In the genomic region with DNA sequence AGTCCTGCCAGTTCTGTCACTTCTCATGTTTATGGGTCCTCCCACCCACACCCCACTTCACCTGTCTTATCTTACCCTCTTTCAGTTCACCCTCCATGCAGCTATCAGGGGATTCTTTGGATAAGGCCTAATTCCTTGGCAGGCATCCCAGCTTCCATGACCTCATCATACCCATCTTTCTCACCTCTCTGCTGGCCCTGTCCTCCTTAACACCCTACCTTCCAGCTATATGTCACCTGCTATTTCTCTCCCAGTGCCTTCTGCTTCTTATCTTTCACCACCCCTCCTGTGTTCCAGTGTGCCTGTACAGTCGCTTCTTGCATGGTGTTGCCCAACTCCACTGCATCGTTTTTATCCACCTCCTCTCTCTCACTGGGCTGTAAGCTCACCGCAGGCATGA, we compare ENCODE assay signal across 15 cellular contexts. TPM values are rescaled to one million over a fixed set of nuclear protein-coding genes. Genes with fewer than 3 reads are reported as not detected.
A peak's percentile ranks its signal among the peaks of the same experiment; 100 is the strongest.
DNase-seq lines count a peak whose midpoint lies in the region; ATAC-seq and TF ChIP-seq lines count a peak whose summit lies in the region.
"Had no signal": no experiment of that assay in that cellular context is flagged by ENCODE, and none has a peak within 500 bp of the region (broad histone marks: within the 10 kb centered on the region; RNA-seq: fewer than 3 reads in every experiment).

No MANE protein-coding gene starts in this region.

- H3K4me1 ChIP-seq in mammary epithelial cell (ENCODE audit: insufficient read depth, low read length), result no peaks in the 10 kb centered on the region

- ATAC-seq in activated CD8-positive, alpha-beta T cell treated with anti-CD3 and anti-CD28 coated beads, Interleukin-2, amount 10 ng/mL, durations not matched to agents 7 days and 5 days, result no peak
- ATAC-seq in left cardiac atrium (peak; percentile 93 to 94), HG02610 (IDR thresholded peaks at IDR 0.05; ENCODE audit: unreplicated experiment) (no peak), HG03039 (IDR thresholded peaks at IDR 0.05; ENCODE audit: unreplicated experiment) (no peak)

- H3K4me3 Mint-ChIP-seq in MCF 10A (ENCODE audit: unreplicated experiment), result no peak overlapping the region
- H3K4me3 Mint-ChIP-seq in activated CD8-positive, alpha-beta T cell treated with anti-CD3 and anti-CD28 coated beads, Interleukin-2, amount 10 ng/mL, durations not matched to agents 7 days and 5 days, result no peak overlapping the region

- POLR2A ChIA-PET in MCF 10A (lab: Yijun Ruan, JAX), result interaction anchor here (0.6 to 1.3 kb wide), 2 partner anchors 39 to 1003 kb away, joined by 3 to 4 read pairs; no protein-coding TSS in a partner anchor
- POLR2A ChIA-PET in activated CD8-positive, alpha-beta T cell treated with anti-CD3 and anti-CD28 coated beads, Interleukin-2, amount 10 ng/mL, durations not matched to agents 7 days and 5 days (lab: Charles Lee), result no interaction called here

- TF ChIP-seq CTCF in MCF 10A (IDR thresholded peaks at IDR 0.05; ENCODE audit: unreplicated experiment) (no peak), mammary epithelial cell (conservative IDR thresholded peaks at IDR 0.05 in 1 of 2, IDR thresholded peaks at IDR 0.05 in 1 of 2; ENCODE audit: extremely low read depth in 1 of 2, insufficient read depth in 1 of 2, low read depth in 1 of 2, low read length in 2 of 2) (no peak)

- no peak overlapping the region for H3K27ac ChIP-seq in mammary epithelial cell (ENCODE audit: insufficient read depth, low read depth, low read length)

- intact Hi-C loops in MCF 10A (cut with micrococcal nuclease), result no loop called here
- intact Hi-C loops in mammary epithelial cell (cut with micrococcal nuclease), result no loop called here
- intact Hi-C loops in left cardiac atrium (cut with DNase I), result no loop called here

- no peak overlapping the region for H2AFZ ChIP-seq in mammary epithelial cell (ENCODE audit: low read depth, low read length)

- BruUV-seq in MCF 10A (replicated peaks; lab: Mats Ljungman, UMichigan), result no TSS peak
- no TSS peak for BruUV-seq in mammary epithelial cell (replicated peaks; lab: Mats Ljungman, UMichigan)

- H3K27me3 ChIP-seq in mammary epithelial cell (ENCODE audit: insufficient read depth, low read length), result no peaks in the 10 kb centered on the region

- H3K4me3 ChIP-seq in mammary epithelial cell (replicated peaks in 1 of 3; ENCODE audit: insufficient read depth in 1 of 3, low read depth in 2 of 3, low read length in 3 of 3), result no peak overlapping the region

- H3K79me2 ChIP-seq in mammary epithelial cell (ENCODE audit: insufficient read depth, low read length), result peaks cover 12% of the 10 kb centered on the region

- WGBS in mammary epithelial cell (ENCODE audit: low coverage, missing lambda C conversion rate), result 100% methylated on average over 2 of the region's 3 CpGs

- peaks cover 98% of the 10 kb centered on the region for H3K36me3 Mint-ChIP-seq in MCF 10A (ENCODE audit: insufficient read depth, unreplicated experiment)
- H3K36me3 Mint-ChIP-seq in activated CD8-positive, alpha-beta T cell treated with anti-CD3 and anti-CD28 coated beads, Interleukin-2, amount 10 ng/mL, durations not matched to agents 7 days and 5 days (ENCODE audit: low read depth), result peaks cover 70% of the 10 kb centered on the region

- no peaks in the 10 kb centered on the region for H3K9me3 Mint-ChIP-seq in MCF 10A (ENCODE audit: unreplicated experiment)
- no peaks in the 10 kb centered on the region for H3K9me3 Mint-ChIP-seq in activated CD8-positive, alpha-beta T cell treated with anti-CD3 and anti-CD28 coated beads, Interleukin-2, amount 10 ng/mL, durations not matched to agents 7 days and 5 days (ENCODE audit: insufficient read depth)

- no peak overlapping the region for H3K4me2 ChIP-seq in mammary epithelial cell (ENCODE audit: insufficient read depth, low read depth, low read length)

- H3K27ac Mint-ChIP-seq in MCF 10A (ENCODE audit: low read depth, unreplicated experiment), result peak overlapping the region; percentile 52
- H3K27ac Mint-ChIP-seq in activated CD8-positive, alpha-beta T cell treated with anti-CD3 and anti-CD28 coated beads, Interleukin-2, amount 10 ng/mL, durations not matched to agents 7 days and 5 days, result peak overlapping the region; percentile 36

- no peak overlapping the region for H3K9ac ChIP-seq in mammary epithelial cell (ENCODE audit: insufficient read depth, low read length)

- H3K9me3 ChIP-seq in mammary epithelial cell (replicated peaks; ENCODE audit: insufficient read depth, low read length), result no peaks in the 10 kb centered on the region

- in situ Hi-C loops in mammary epithelial cell (cut with MboI; ENCODE audit: low sequenced_read_pairs in 2 of 2), result no loop called here

- CTCF ChIA-PET in MCF 10A (lab: Yijun Ruan, JAX) (interaction anchor here (0.5 to 1.0 kb wide), 2 partner anchors 12 to 29 kb away, joined by 5 read pairs; no protein-coding TSS in a partner anchor), mammary epithelial cell (lab: Charles Lee; ENCODE audit: low non-redundant PET) (interaction anchor here (0.6 kb wide), 1 partner anchor 265 kb away, joined by 3 read pairs; no protein-coding TSS in a partner anchor)
- CTCF ChIA-PET in activated CD8-positive, alpha-beta T cell treated with anti-CD3 and anti-CD28 coated beads, Interleukin-2, amount 10 ng/mL, durations not matched to agents 7 days and 5 days (lab: Charles Lee), result interaction anchor here (0.7 to 1.0 kb wide), 2 partner anchors 16 to 37 kb away, joined by 3 read pairs; no protein-coding TSS in a partner anchor

- peaks cover 60% of the 10 kb centered on the region for H3K36me3 ChIP-seq in mammary epithelial cell (ENCODE audit: insufficient read depth, low read length)

- H3K4me1 Mint-ChIP-seq in MCF 10A (ENCODE audit: insufficient read depth, unreplicated experiment), result peaks cover 4% of the 10 kb centered on the region
- peaks cover 4% of the 10 kb centered on the region for H3K4me1 Mint-ChIP-seq in activated CD8-positive, alpha-beta T cell treated with anti-CD3 and anti-CD28 coated beads, Interleukin-2, amount 10 ng/mL, durations not matched to agents 7 days and 5 days (ENCODE audit: low read depth)

- H4K20me1 ChIP-seq in mammary epithelial cell (ENCODE audit: insufficient read depth, low read length), result no peaks in the 10 kb centered on the region

- H3K27me3 Mint-ChIP-seq in MCF 10A (ENCODE audit: insufficient read depth, unreplicated experiment), result no peaks in the 10 kb centered on the region
- H3K27me3 Mint-ChIP-seq in activated CD8-positive, alpha-beta T cell treated with anti-CD3 and anti-CD28 coated beads, Interleukin-2, amount 10 ng/mL, durations not matched to agents 7 days and 5 days (ENCODE audit: low read depth), result no peaks in the 10 kb centered on the region

- dilution Hi-C loops in mammary epithelial cell (cut with HindIII; ENCODE audit: low sequenced_read_pairs), result loop anchor here (5.0 kb wide), 2 partner anchors 53 to 88 kb away; no protein-coding TSS in a partner anchor

- DNase-seq in MCF 10A (ENCODE audit: unreplicated experiment) (no peak), mammary epithelial cell (no peak), left cardiac atrium (peak; percentile 67), midbrain (lab: John Stamatoyannopoulos, UW) (no peak), T-helper 1 cell (no peak)
- no peak for DNase-seq in activated CD8-positive, alpha-beta T cell treated with anti-CD3 and anti-CD28 coated beads, Interleukin-2, amount 10 ng/mL, durations not matched to agents 7 days and 5 days
- DNase-seq: activated CD4-positive, alpha-beta T cell treated with anti-CD3 and anti-CD28 coated beads for 48 hours; foreskin melanocyte; NCI-H2227 treated with DMSO at 0.1 percent for 48 hours; SHP77 treated with DMSO at 0.1 percent for 48 hours; stimulated activated CD4-positive, alpha-beta T cell treated with anti-CD3 and anti-CD28 coated beads, Interleukin-4, amount 100 ng/mL, for 4 hours; T1000; trophoblast cell had no signal

RNA-seq across cellular contexts. Expression of gene SNU13, which starts 28.3 kb away (rescaled TPM):
- total RNA-seq in MCF 10A (2022), result 280 and 286 TPM in 2 replicates
- 100 to 1,000 TPM in 1 of 2 donors, 10 to 100 TPM in 1; 73.0 to 187 TPM for total RNA-seq in mammary epithelial cell
- 265 TPM for polyA plus RNA-seq in mammary epithelial cell
- polyA minus RNA-seq in mammary epithelial cell, result 125 TPM
- 100 to 1,000 TPM; 185 to 200 TPM for total RNA-seq in activated CD8-positive, alpha-beta T cell treated with anti-CD3 and anti-CD28 coated beads, Interleukin-2, amount 10 ng/mL, durations not matched to agents 7 days and 5 days
- total RNA-seq in left cardiac atrium, result 100 to 1,000 TPM; 178 to 226 TPM

RNA-seq across cellular contexts. Expression of gene MEI1, which starts 38.9 kb away (rescaled TPM):
- total RNA-seq in MCF 10A (2022) (not detected in 2 replicates), mammary epithelial cell (under 1 TPM in 1 of 2 donors, not detected in 1; 0.33 TPM), left cardiac atrium (1 to 10 TPM in 1 of 2 donors, under 1 TPM in 1; 0.42 to 1.7 TPM)
- polyA plus RNA-seq in mammary epithelial cell, result 0.07 TPM
- polyA minus RNA-seq in mammary epithelial cell, result not detected
- total RNA-seq in activated CD8-positive, alpha-beta T cell treated with anti-CD3 and anti-CD28 coated beads, Interleukin-2, amount 10 ng/mL, durations not matched to agents 7 days and 5 days, result 10 to 100 TPM; 48.1 to 48.4 TPM

RNA-seq across cellular contexts. Expression of gene XRCC6, which starts 39.3 kb away (rescaled TPM):
- total RNA-seq in MCF 10A (2022), result 173 and 203 TPM in 2 replicates
- total RNA-seq in mammary epithelial cell, result 100 to 1,000 TPM; 223 to 263 TPM
- polyA plus RNA-seq in mammary epithelial cell, result 191 TPM
- polyA minus RNA-seq in mammary epithelial cell, result 333 TPM
- 100 to 1,000 TPM; 302 to 308 TPM for total RNA-seq in activated CD8-positive, alpha-beta T cell treated with anti-CD3 and anti-CD28 coated beads, Interleukin-2, amount 10 ng/mL, durations not matched to agents 7 days and 5 days
- total RNA-seq in left cardiac atrium, result 100 to 1,000 TPM; 141 to 169 TPM

RNA-seq across cellular contexts. Expression of gene DESI1, which starts 39.6 kb away (rescaled TPM):
- total RNA-seq in MCF 10A (2022), result 59.6 and 67.2 TPM in 2 replicates
- total RNA-seq in mammary epithelial cell, result 10 to 100 TPM; 40.2 to 66.8 TPM
- 38.1 TPM for polyA plus RNA-seq in mammary epithelial cell
- 50.3 TPM for polyA minus RNA-seq in mammary epithelial cell
- 10 to 100 TPM; 33.0 to 35.2 TPM for total RNA-seq in activated CD8-positive, alpha-beta T cell treated with anti-CD3 and anti-CD28 coated beads, Interleukin-2, amount 10 ng/mL, durations not matched to agents 7 days and 5 days
- total RNA-seq in left cardiac atrium, result 10 to 100 TPM; 56.5 to 64.0 TPM

Comparison
In these comparisons a context has a peak if more than half of its experiments do, and no peak if none do; other contexts are left out.
1. ATAC-seq: peak in left cardiac atrium (2 of 2); none in activated CD8-positive, alpha-beta T cell treated with anti-CD3 and anti-CD28 coated beads, Interleukin-2, amount 10 ng/mL, durations not matched to agents 7 days and 5 days (single experiment), HG02610 (single experiment) and HG03039 (single experiment).
2. RNA of gene MEI1, which starts 38.9 kb away (total RNA-seq): 48.1 to 48.4 TPM in activated CD8-positive, alpha-beta T cell treated with anti-CD3 and anti-CD28 coated beads, Interleukin-2, amount 10 ng/mL, durations not matched to agents 7 days and 5 days; 0.42 to 1.7 TPM in left cardiac atrium, 0.33 TPM in mammary epithelial cell and not detected in MCF 10A; every median in the first group is over 10 times any median in the second.